In genomic region chr2:2613279-2614199, GRCh38 we compare ENCODE assay signal across 1 cellular context.
TF ChIP-seq lines count a peak whose summit lies in the region.

No MANE protein-coding gene starts in this region.

TF ChIP-seq in K562, 482 proteins besides CTCF, POLR2A, EP300 and RAD21 (continued from another document):
- TF ChIP-seq RREB1 (CRISPR knock-in tag; IDR thresholded peaks at IDR 0.05) (no peak), SP1 (CRISPR knock-in tag; IDR thresholded peaks at IDR 0.05) (peak; percentile 70), ZZZ3 (IDR thresholded peaks at IDR 0.05) (no peak), SAP30 (IDR thresholded peaks at IDR 0.05; ENCODE audit: borderline replicate concordance, insufficient read depth, low read depth, low read length, poor library complexity, severe bottlenecking) (no peak), CCAR2 (IDR thresholded peaks at IDR 0.05; ENCODE audit: low read depth, low read length) (no peak), PRPF4 (IDR thresholded peaks at IDR 0.05; ENCODE audit: insufficient read depth, low read depth, low read length, poor library complexity, severe bottlenecking) (no peak), DDX20 (tag; IDR thresholded peaks at IDR 0.05; ENCODE audit: low read depth) (no peak), SMARCA5 (IDR thresholded peaks at IDR 0.05) (no peak), KLF16 (IDR thresholded peaks at IDR 0.05) (no peak), E2F5 (CRISPR knock-in tag; IDR thresholded peaks at IDR 0.05) (no peak), JUNB (CRISPR knock-in tag; conservative IDR thresholded peaks at IDR 0.05) (no peak), HSF4 (CRISPR knock-in tag; IDR thresholded peaks at IDR 0.05; ENCODE audit: borderline replicate concordance) (no peak), TFE3 (CRISPR knock-in tag; IDR thresholded peaks at IDR 0.05) (no peak), CTCFL (IDR thresholded peaks at IDR 0.05; ENCODE audit: borderline replicate concordance, insufficient read depth, low read depth, low read length, poor library complexity, severe bottlenecking) (no peak), ZKSCAN8 (CRISPR knock-in tag; IDR thresholded peaks at IDR 0.05) (no peak), MAX (CRISPR knock-in tag; IDR thresholded peaks at IDR 0.05) (peak; percentile 47; the same call in 1 of the 2 replicates), ZBTB11 (CRISPR knock-in tag; IDR thresholded peaks at IDR 0.05) (peak in 1 of 3 experiments; percentile 80; a peak in 2 of 6 replicates), NR3C1 (CRISPR knock-in tag; IDR thresholded peaks at IDR 0.05) (no peak), DPF2 (IDR thresholded peaks at IDR 0.05) (no peak), RUNX1 (IDR thresholded peaks at IDR 0.05; ENCODE audit: low read depth) (no peak), ZNF143 (CRISPR knock-in tag; IDR thresholded peaks at IDR 0.05) (peak; percentile 96), ZNF184 (CRISPR knock-in tag; IDR thresholded peaks at IDR 0.05) (no peak), MCM5 (IDR thresholded peaks at IDR 0.05; ENCODE audit: low read depth) (no peak), POLR2AphosphoS5 (IDR thresholded peaks at IDR 0.05; ENCODE audit: control insufficient read depth, insufficient read depth, low read depth, low read length) (no peak), ZBED1 (IDR thresholded peaks at IDR 0.05) (no peak), KDM5B (IDR thresholded peaks at IDR 0.05; ENCODE audit: insufficient replicate concordance, low read depth, low read length) (peak; percentile 75), MTA1 (IDR thresholded peaks at IDR 0.05; ENCODE audit: borderline replicate concordance) (peak; percentile 82; the same call in 1 of the 2 replicates), PHTF2 (CRISPR knock-in tag; IDR thresholded peaks at IDR 0.05) (no peak), RFX5 (IDR thresholded peaks at IDR 0.05; ENCODE audit: low read depth, low read length) (no peak), HOMEZ (CRISPR knock-in tag; IDR thresholded peaks at IDR 0.05) (no peak), FOXJ3 (CRISPR knock-in tag; IDR thresholded peaks at IDR 0.05) (no peak), ZNF639 (CRISPR knock-in tag; conservative IDR thresholded peaks at IDR 0.05 in 1 of 2, IDR thresholded peaks at IDR 0.05 in 1 of 2) (peak in 1 of 2 experiments; percentile 78; a peak in 2 of 4 replicates), MBD2 (IDR thresholded peaks at IDR 0.05; ENCODE audit: borderline replicate concordance, low read depth) (no peak; the same call in 1 of the 2 replicates), HOXB6 (CRISPR knock-in tag; IDR thresholded peaks at IDR 0.05; ENCODE audit: borderline replicate concordance) (no peak), SREBF1 (IDR thresholded peaks at IDR 0.05; ENCODE audit: borderline replicate concordance, low read depth, low read length) (0 out of 2 replicates have a peak, but pooled peaks have one; percentile 31), FOXO4 (CRISPR knock-in tag; IDR thresholded peaks at IDR 0.05) (no peak), BRCA1 (IDR thresholded peaks at IDR 0.05) (no peak), BRCA1 (CRISPR knock-in tag; IDR thresholded peaks at IDR 0.05) (no peak), CGGBP1 (CRISPR knock-in tag; IDR thresholded peaks at IDR 0.05) (no peak), NCOA6 (IDR thresholded peaks at IDR 0.05) (no peak), CREB3 (tag; conservative IDR thresholded peaks at IDR 0.05; ENCODE audit: low read depth) (no peak)
TF ChIP-seq in K562: peak in this region for 90.
